ENCODE assay signal across 18 cellular contexts in the genomic region with DNA sequence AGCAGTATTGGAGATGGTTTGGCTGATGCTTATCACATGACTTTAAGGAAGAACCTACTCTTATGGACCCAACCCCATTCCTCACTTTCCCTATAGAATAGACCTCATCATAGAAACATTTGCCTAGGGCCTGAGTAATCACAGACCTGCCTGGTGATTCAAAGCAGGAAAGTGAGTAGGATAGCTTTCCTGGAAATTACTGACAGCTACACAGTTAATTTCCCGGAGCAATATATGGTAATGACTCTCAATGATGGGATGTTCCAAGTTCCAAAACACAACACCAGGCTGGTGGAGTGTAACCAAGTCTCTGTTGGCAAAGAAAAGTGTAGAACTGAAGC.
DNase-seq lines count a peak whose midpoint lies in the region; ATAC-seq, FAIRE-seq and TF ChIP-seq lines count a peak whose summit lies in the region.
"Had no signal": no experiment of that assay in that cellular context is flagged by ENCODE, and none has a peak within 500 bp of the region (broad histone marks: within the 10 kb centered on the region; RNA-seq: fewer than 3 reads in every experiment).

No MANE protein-coding gene starts in this region.

- H3K9me3 ChIP-seq in Loucy (ENCODE audit: insufficient read depth, low read depth, low read length) (no peaks in the 10 kb centered on the region), mucosa of descending colon (no peaks in the 10 kb centered on the region), esophagus muscularis mucosa (no peaks in the 10 kb centered on the region)
- H3K9me3 ChIP-seq: adrenal gland, colonic mucosa had no signal

- no peaks in the 10 kb centered on the region for H3K9me3 Mint-ChIP-seq in Calu3 (ENCODE audit: low read depth, unreplicated experiment)

- H3F3A ChIP-seq in Loucy (ENCODE audit: low read depth): no peaks in the 10 kb centered on the region

- no TSS peak for BruUV-seq in Calu3 (replicated peaks; lab: Mats Ljungman, UMichigan)

- H3K9ac ChIP-seq in Loucy (ENCODE audit: low read depth, low read length, poor library complexity, severe bottlenecking): no peak overlapping the region

- no peak for FAIRE-seq in bronchial epithelial cell (lab: Jason Lieb, UNC)
- FAIRE-seq: frontal cortex, islet of Langerhans had no signal

- no peaks in the 10 kb centered on the region for H3K27me3 Mint-ChIP-seq in Calu3 (ENCODE audit: unreplicated experiment)

- TF ChIP-seq POLR2A in erythroblast (IDR thresholded peaks at IDR 0.05; ENCODE audit: low read length) (no peak), esophagus muscularis mucosa (IDR thresholded peaks at IDR 0.05; ENCODE audit: low read depth) (no peak)

- CTCF ChIA-PET in Calu3 (lab: Charles Lee): interaction anchor here (1.2 kb wide), 1 partner anchor 9 kb away, joined by 3 read pairs; no protein-coding TSS in a partner anchor

- H3K4me3 Mint-ChIP-seq in Calu3 (ENCODE audit: low read depth, unreplicated experiment): no peak overlapping the region

- H3K4me1 ChIP-seq in Loucy (ENCODE audit: insufficient read depth, low read length, poor library complexity, severe bottlenecking) (peaks cover 23% of the 10 kb centered on the region), mucosa of descending colon (ENCODE audit: low read depth) (no peaks in the 10 kb centered on the region), esophagus muscularis mucosa (peaks cover 5 to 10% (median 10%) of the 10 kb centered on the region in 4 donors)
- H3K4me1 ChIP-seq: colonic mucosa had no signal

- TF ChIP-seq CTCF in Calu3 (IDR thresholded peaks at IDR 0.05; ENCODE audit: unreplicated experiment) (no peak), Loucy (conservative IDR thresholded peaks at IDR 0.05; ENCODE audit: low read length) (no peak), bronchial epithelial cell (IDR thresholded peaks at IDR 0.05; ENCODE audit: insufficient read depth, low read length, severe bottlenecking) (no peak), mucosa of descending colon (IDR thresholded peaks at IDR 0.05) (no peak), esophagus muscularis mucosa (IDR thresholded peaks at IDR 0.05) (no peak)

- WGBS in esophagus muscularis mucosa: 76% methylated on average over 1 of the region's 1 CpG

- peaks cover 13% of the 10 kb centered on the region for H3K36me3 Mint-ChIP-seq in Calu3 (ENCODE audit: insufficient read depth, unreplicated experiment)

- no peak overlapping the region for H3K4me3 ChIP-seq in Loucy (ENCODE audit: low read length, poor library complexity, severe bottlenecking)
- H3K4me3 ChIP-seq in bronchial epithelial cell (ENCODE audit: low read depth, low read length): no peak overlapping the region
- H3K4me3 ChIP-seq in mucosa of descending colon: no peak overlapping the region
- no peak overlapping the region for H3K4me3 ChIP-seq in esophagus muscularis mucosa
- H3K4me3 ChIP-seq: adrenal gland, colonic mucosa had no signal

- no peaks in the 10 kb centered on the region for H4K20me1 ChIP-seq in Loucy (ENCODE audit: insufficient read depth, low read length, poor library complexity, severe bottlenecking)

- DNase-seq in Calu3 (no peak), bronchial epithelial cell (ENCODE audit: low read depth) (peak; percentile 95), lung microvascular endothelial cell (ENCODE audit: low read depth in 2 of 2) (peak; percentile 67 to 71), caudate nucleus (lab: John Stamatoyannopoulos, UW) (no peak), mucosa of descending colon (no peak), erythroblast (lab: John Stamatoyannopoulos, UW) (no peak), esophagus muscularis mucosa (ENCODE audit: extremely low spot score) (no peak)
- DNase-seq: activated T-cell treated with anti-CD3 and anti-CD28 coated beads, Interleukin-2, amount 50 U/mL, for 1 hour; adrenal gland; AML-193; colonic mucosa; DMS 273 treated with DMSO at 0.1 percent for 48 hours; NCI-H345; posterior cingulate gyrus; stimulated activated CD4-positive, alpha-beta T cell treated with anti-CD3 and anti-CD28 coated beads, Interleukin-15, amount 100 ng/mL, for 24 hours had no signal

- no peaks in the 10 kb centered on the region for H3K27me3 ChIP-seq in Loucy (ENCODE audit: insufficient read depth, low read length, poor library complexity, severe bottlenecking)
- no peaks in the 10 kb centered on the region for H3K27me3 ChIP-seq in bronchial epithelial cell (ENCODE audit: control insufficient read depth, insufficient read depth, low read length)
- no peaks in the 10 kb centered on the region for H3K27me3 ChIP-seq in esophagus muscularis mucosa
- H3K27me3 ChIP-seq: adrenal gland, colonic mucosa had no signal

- H3K27ac Mint-ChIP-seq in Calu3 (ENCODE audit: unreplicated experiment): peak overlapping the region; percentile 65

- H3K36me3 ChIP-seq in Loucy (ENCODE audit: insufficient read depth, low read length): no peaks in the 10 kb centered on the region
- H3K36me3 ChIP-seq in bronchial epithelial cell (ENCODE audit: control insufficient read depth, insufficient read depth, low read length): no peaks in the 10 kb centered on the region
- no peaks in the 10 kb centered on the region for H3K36me3 ChIP-seq in mucosa of descending colon (ENCODE audit: low read depth)
- H3K36me3 ChIP-seq in esophagus muscularis mucosa: no peaks in the 10 kb centered on the region
- H3K36me3 ChIP-seq: adrenal gland, colonic mucosa had no signal

- peaks cover 38% of the 10 kb centered on the region for H3K4me1 Mint-ChIP-seq in Calu3 (ENCODE audit: low read depth, unreplicated experiment)

- intact Hi-C loops in Calu3 (cut with micrococcal nuclease; ENCODE audit: unreplicated experiment) (loop anchor here (10.0 kb wide), 1 partner anchor 116 kb away; no protein-coding TSS in a partner anchor), mucosa of descending colon (cut with DNase I, micrococcal nuclease) (no loop called here), esophagus muscularis mucosa (cut with DNase I) (no loop called here)

- TF ChIP-seq EP300 in esophagus muscularis mucosa (IDR thresholded peaks at IDR 0.05): no peak

- 0 out of 2 replicates have a peak overlapping the region, but pooled peaks have one; percentile 44 for H2AFZ ChIP-seq in Loucy (ENCODE audit: low read length)

- H3K27ac ChIP-seq in caudate nucleus (ENCODE audit: low read depth, low read length): no peak overlapping the region
- no peak overlapping the region for H3K27ac ChIP-seq in esophagus muscularis mucosa (replicated peaks in 1 of 4)
- H3K27ac ChIP-seq: adrenal gland, colonic mucosa had no signal

- H3K9me2 ChIP-seq in Loucy (replicated peaks; ENCODE audit: low read depth, low read length): no peaks in the 10 kb centered on the region

- no peak overlapping the region for H3K4me2 ChIP-seq in Loucy (ENCODE audit: low read depth, low read length, poor library complexity, severe bottlenecking)

- H3K79me2 ChIP-seq in Loucy (ENCODE audit: insufficient read depth, low read length): no peaks in the 10 kb centered on the region

- ATAC-seq in mucosa of descending colon: no peak

Comparison
In these comparisons a context has a peak if more than half of its experiments do, and no peak if none do; other contexts are left out.
1. DNase-seq: peak in bronchial epithelial cell (single experiment) and lung microvascular endothelial cell (2 of 2); none in Calu3 (single experiment), caudate nucleus (0 of 61), mucosa of descending colon (0 of 3), erythroblast (0 of 2) and esophagus muscularis mucosa (single experiment).